Comparison of ENCODE assay signal across 9 cellular contexts in the genomic region with DNA sequence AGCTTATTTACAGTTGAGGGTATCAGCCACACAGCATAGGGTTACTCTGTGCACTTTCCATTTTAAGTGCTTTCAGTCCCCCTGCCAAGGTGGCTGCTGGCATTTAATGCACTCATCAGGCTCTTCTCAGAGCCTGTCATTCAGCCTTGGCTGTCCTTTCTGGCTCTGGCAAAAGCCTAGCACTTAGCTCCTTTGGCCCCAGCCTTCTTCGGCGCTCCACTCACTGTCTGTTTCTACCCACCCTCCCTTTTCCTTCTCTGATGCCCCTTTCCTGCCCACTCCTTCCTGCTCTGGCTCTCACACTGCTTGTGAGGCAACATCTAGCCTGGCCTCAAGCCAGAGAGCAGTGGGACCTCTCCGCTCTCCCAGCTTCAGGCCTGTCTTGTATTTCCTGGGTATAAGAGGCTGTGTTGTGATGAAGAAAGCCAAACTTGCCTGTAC.
DNase-seq lines count a peak whose midpoint lies in the region; ATAC-seq and TF ChIP-seq lines count a peak whose summit lies in the region.
"Had no signal": no experiment of that assay in that cellular context is flagged by ENCODE, and none has a peak within 500 bp of the region (broad histone marks: within the 10 kb centered on the region; RNA-seq: fewer than 3 reads in every experiment).

No MANE protein-coding gene starts in this region.

- no peaks in the 10 kb centered on the region for H3K36me3 Mint-ChIP-seq in activated naive CD4-positive, alpha-beta T cell treated with anti-CD3 and anti-CD28 coated beads, Interleukin-2, amount 50 U/mL, for 72 hours

- ATAC-seq in GM21447 (IDR thresholded peaks at IDR 0.05; ENCODE audit: unreplicated experiment) (no peak), left lobe of liver (no peak), GM19035 (IDR thresholded peaks at IDR 0.05; ENCODE audit: unreplicated experiment) (no peak)
- ATAC-seq in activated naive CD4-positive, alpha-beta T cell treated with anti-CD3 and anti-CD28 coated beads, Interleukin-2, amount 50 U/mL, for 72 hours = no peak
- ATAC-seq: activated CD4-positive, CD25-positive, alpha-beta regulatory T cell treated with anti-CD3 and anti-CD28 coated beads, Interleukin-2, amount 50 U/mL, for 24 hours had no signal

- no peaks in the 10 kb centered on the region for H3K9me3 Mint-ChIP-seq in activated naive CD4-positive, alpha-beta T cell treated with anti-CD3 and anti-CD28 coated beads, Interleukin-2, amount 50 U/mL, for 72 hours

- no peak overlapping the region for H3K4me3 ChIP-seq in fibroblast of pulmonary artery (replicated peaks; ENCODE audit: low read depth, low read length)

- peak overlapping the region in 1 of 2 donors; percentile 74 for H3K27ac Mint-ChIP-seq in activated naive CD4-positive, alpha-beta T cell treated with anti-CD3 and anti-CD28 coated beads, Interleukin-2, amount 50 U/mL, for 72 hours

- TF ChIP-seq CTCF in fibroblast of pulmonary artery (IDR thresholded peaks at IDR 0.05; ENCODE audit: low read length, missing control alignments) = no peak

- DNase-seq in EH (ENCODE audit: low read depth) (peak; percentile 50), RPMI8226 (peak; percentile 30), fibroblast of pulmonary artery (ENCODE audit: low read depth) (peak; percentile 92), putamen (ENCODE audit: low spot score) (peak; percentile 50), left lobe of liver (ENCODE audit: low spot score) (no peak)
- DNase-seq in activated naive CD4-positive, alpha-beta T cell treated with anti-CD3 and anti-CD28 coated beads, Interleukin-2, amount 50 U/mL, for 72 hours (ENCODE audit: low spot score in 2 of 2) = no peak

Comparison
In these comparisons a context has a peak if more than half of its experiments do, and no peak if none do; other contexts are left out.
1. DNase-seq: peak in EH (single experiment), RPMI8226 (single experiment), fibroblast of pulmonary artery (single experiment) and putamen (single experiment); none in left lobe of liver (single experiment) and activated naive CD4-positive, alpha-beta T cell treated with anti-CD3 and anti-CD28 coated beads, Interleukin-2, amount 50 U/mL, for 72 hours (0 of 2).